ENCODE assay signal across 12 cellular contexts in genomic region chr15:90581771-90582471, GRCh38. TPM values are rescaled to one million over a fixed set of nuclear protein-coding genes. Genes with fewer than 3 reads are reported as not detected.
DNase-seq lines count a peak whose midpoint lies in the region; ATAC-seq and TF ChIP-seq lines count a peak whose summit lies in the region.
"Had no signal": no experiment of that assay in that cellular context is flagged by ENCODE, and none has a peak within 500 bp of the region (broad histone marks: within the 10 kb centered on the region; RNA-seq: fewer than 3 reads in every experiment).

No MANE protein-coding gene starts in this region.

- H3K27ac ChIP-seq in BLaER1 treated with 17β-estradiol and CSF1 and Interleukin-3, amounts not matched to agents 10 nM and 100 nM, result peak overlapping the region in 3 of 11 experiments; percentile 4 to 14 (median 7); a peak in 3 of 22 replicates
- H3K27ac ChIP-seq: PC-9 had no signal

- H3K36me3 Mint-ChIP-seq in activated naive CD8-positive, alpha-beta T cell treated with anti-CD3 and anti-CD28 coated beads, Interleukin-2, amount 50 U/mL, for 24 hours (ENCODE audit: low read depth), result peaks cover 5% of the 10 kb centered on the region
- H3K36me3 Mint-ChIP-seq in osteocyte (ENCODE audit: unreplicated experiment) (peaks cover 3% of the 10 kb centered on the region), CD14-positive monocyte (peaks cover 21 to 31% of the 10 kb centered on the region in 2 donors)

- peak; percentile 85 for ATAC-seq in activated naive CD8-positive, alpha-beta T cell treated with anti-CD3 and anti-CD28 coated beads, Interleukin-2, amount 50 U/mL, for 24 hours
- no peak for ATAC-seq in GM21786 (IDR thresholded peaks at IDR 0.05; ENCODE audit: unreplicated experiment)

- peak overlapping the region; percentile 24 for H3K27ac Mint-ChIP-seq in activated naive CD8-positive, alpha-beta T cell treated with anti-CD3 and anti-CD28 coated beads, Interleukin-2, amount 50 U/mL, for 24 hours
- H3K27ac Mint-ChIP-seq in osteocyte (ENCODE audit: unreplicated experiment) (peak overlapping the region; percentile 31), CD14-positive monocyte (peak overlapping the region in 3 of 7 donors; percentile 4 to 73 (median 29))

- H3K27me3 Mint-ChIP-seq in activated naive CD8-positive, alpha-beta T cell treated with anti-CD3 and anti-CD28 coated beads, Interleukin-2, amount 50 U/mL, for 24 hours, result no peaks in the 10 kb centered on the region
- H3K27me3 Mint-ChIP-seq in osteocyte (ENCODE audit: unreplicated experiment) (no peaks in the 10 kb centered on the region), CD14-positive monocyte (ENCODE audit: low read depth in 3 of 3) (peaks cover 1 to 7% (median 2%) of the 10 kb centered on the region in 3 donors)

- H3K36me3 ChIP-seq in BLaER1 treated with 17β-estradiol and CSF1 and Interleukin-3, amounts not matched to agents 10 nM and 100 nM, result peaks cover 0 to 23% (median 5%) of the 10 kb centered on the region in 11 experiments; a peak in 7 of 22 replicates
- H3K36me3 ChIP-seq: lower lobe of right lung had no signal

- DNase-seq in OCI-M1 (lab: John Stamatoyannopoulos, UW) (peak; percentile 60), osteocyte (ENCODE audit: extremely low spot score, unreplicated experiment) (no peak), A172 (ENCODE audit: low spot score) (no peak), occipital lobe (lab: John Stamatoyannopoulos, UW) (no peak), CD14-positive monocyte (ENCODE audit: low spot score) (no peak)
- DNase-seq in activated naive CD8-positive, alpha-beta T cell treated with anti-CD3 and anti-CD28 coated beads, Interleukin-2, amount 50 U/mL, for 24 hours, result no peak
- DNase-seq: glutamatergic neuron, lower lobe of right lung, NCI-H2171, PC-9 had no signal

- peaks cover 49% of the 10 kb centered on the region for H3K4me1 Mint-ChIP-seq in activated naive CD8-positive, alpha-beta T cell treated with anti-CD3 and anti-CD28 coated beads, Interleukin-2, amount 50 U/mL, for 24 hours
- H3K4me1 Mint-ChIP-seq in osteocyte (ENCODE audit: unreplicated experiment), result peaks cover 26% of the 10 kb centered on the region
- peaks cover 45% of the 10 kb centered on the region for H3K4me1 Mint-ChIP-seq in CD14-positive monocyte

- no peaks in the 10 kb centered on the region for H3K27me3 ChIP-seq in BLaER1 treated with 17β-estradiol and CSF1 and Interleukin-3, amounts not matched to agents 10 nM and 100 nM

- intact Hi-C loops in CD14-positive monocyte (cut with micrococcal nuclease), result loop anchor here in 1 of 2 donors (5.0 kb wide), 1 partner anchor 45 kb away; no protein-coding TSS in a partner anchor

- TF ChIP-seq CTCF in osteocyte (IDR thresholded peaks at IDR 0.05) (no peak), CD14-positive monocyte (IDR thresholded peaks at IDR 0.05) (no peak)

- no peaks in the 10 kb centered on the region for H3K9me3 ChIP-seq in BLaER1 treated with 17β-estradiol and CSF1 and Interleukin-3, amounts not matched to agents 10 nM and 100 nM (replicated peaks in 1 of 11)
- H3K9me3 ChIP-seq: lower lobe of right lung had no signal

- 0 out of 22 replicates have a peak overlapping the region, but pooled peaks of 1 of the 11 experiments have one; percentile 2 for H3K9ac ChIP-seq in BLaER1 treated with 17β-estradiol and CSF1 and Interleukin-3, amounts not matched to agents 10 nM and 100 nM

- peak overlapping the region; percentile 15 for H3K4me3 Mint-ChIP-seq in activated naive CD8-positive, alpha-beta T cell treated with anti-CD3 and anti-CD28 coated beads, Interleukin-2, amount 50 U/mL, for 24 hours
- H3K4me3 Mint-ChIP-seq in osteocyte (ENCODE audit: unreplicated experiment) (no peak overlapping the region), CD14-positive monocyte (no peak overlapping the region)

- peak overlapping the region; percentile 35 to 85 (median 55); a peak in 21 of 22 replicates for H3K4me2 ChIP-seq in BLaER1 treated with 17β-estradiol and CSF1 and Interleukin-3, amounts not matched to agents 10 nM and 100 nM
- H3K4me2 ChIP-seq: PC-9 had no signal

- H4K20me1 ChIP-seq in BLaER1 treated with 17β-estradiol and CSF1 and Interleukin-3, amounts not matched to agents 10 nM and 100 nM, result peaks cover 0 to 86% (median 5%) of the 10 kb centered on the region in 11 experiments; a peak in 7 of 22 replicates

- no peaks in the 10 kb centered on the region for H3K9me3 Mint-ChIP-seq in activated naive CD8-positive, alpha-beta T cell treated with anti-CD3 and anti-CD28 coated beads, Interleukin-2, amount 50 U/mL, for 24 hours
- H3K9me3 Mint-ChIP-seq in osteocyte (ENCODE audit: unreplicated experiment) (no peaks in the 10 kb centered on the region), CD14-positive monocyte (no peaks in the 10 kb centered on the region)

- no peak overlapping the region for H3K4me3 ChIP-seq in BLaER1 treated with 17β-estradiol and CSF1 and Interleukin-3, amounts not matched to agents 10 nM and 100 nM
- H3K4me3 ChIP-seq: lower lobe of right lung, PC-9 had no signal

- peaks cover 57 to 79% (median 67%) of the 10 kb centered on the region in 10 experiments for H3K4me1 ChIP-seq in BLaER1 treated with 17β-estradiol and CSF1 and Interleukin-3, amounts not matched to agents 10 nM and 100 nM

RNA-seq across cellular contexts. Expression of gene CRTC3, which starts 52.2 kb away (rescaled TPM):
- total RNA-seq in osteocyte (45.6 and 48.6 TPM in 2 replicates), occipital lobe (17.9 TPM)
- total RNA-seq in A172 (2014; rRNA removed; shearing (Covaris generic)), result 10.3 and 14.0 TPM in 2 replicates
- polyA plus RNA-seq in CD14-positive monocyte, result 10 to 100 TPM in 1 of 2 donors, 1 to 10 TPM in 1; 6.0 to 12.2 TPM
